In the genomic region with DNA sequence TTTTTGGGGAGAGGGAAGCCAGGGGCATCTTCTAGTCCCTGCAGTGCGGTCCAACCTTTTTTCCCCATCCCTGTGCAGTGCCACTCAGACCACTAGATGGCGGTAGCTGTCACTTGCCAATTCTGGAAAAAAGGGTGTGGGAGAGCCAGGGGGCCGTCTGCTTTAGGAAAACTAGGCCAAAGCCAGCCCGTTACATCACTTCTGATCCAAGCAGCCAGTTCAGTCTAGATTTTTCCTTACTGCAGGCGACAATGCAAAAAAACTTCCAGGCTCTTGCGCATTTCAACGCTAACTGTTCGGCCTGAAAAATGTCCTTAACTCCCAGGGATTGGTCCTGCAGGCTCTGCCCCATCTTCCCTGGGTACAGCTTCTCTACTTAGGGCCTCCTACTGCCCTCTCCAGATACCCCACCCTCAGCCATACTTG, we compare ENCODE assay signal across 8 cellular contexts.
DNase-seq lines count a peak whose midpoint lies in the region; ATAC-seq and TF ChIP-seq lines count a peak whose summit lies in the region.

No MANE protein-coding gene starts in this region.

- H3K4me1 Mint-ChIP-seq in activated B cell treated with CpG ODN at 0.5 μM for 24 hours: peaks cover 5% of the 10 kb centered on the region

- peak; percentile 70 for TF ChIP-seq CTCF in activated B cell treated with CpG ODN at 0.5 μM for 24 hours (IDR thresholded peaks at IDR 0.05)

- POLR2A ChIA-PET in activated B cell treated with CpG ODN at 0.5 μM for 24 hours (lab: Charles Lee): no interaction called here

- no peak overlapping the region for H3K27ac Mint-ChIP-seq in activated B cell treated with CpG ODN at 0.5 μM for 24 hours

- H3K9me3 Mint-ChIP-seq in activated B cell treated with CpG ODN at 0.5 μM for 24 hours: peaks cover 3% of the 10 kb centered on the region

- CTCF ChIA-PET in activated B cell treated with CpG ODN at 0.5 μM for 24 hours (lab: Charles Lee): interaction anchor here (1.0 to 5.1 kb wide), 7 partner anchors 11 to 412 kb away, joined by 3 to 62 read pairs (median 7); no protein-coding TSS in a partner anchor

- ATAC-seq in activated B cell treated with CpG ODN at 0.5 μM for 24 hours (ENCODE audit: low read depth) (no peak), GM18873 (IDR thresholded peaks at IDR 0.05; ENCODE audit: low FRiP score, unreplicated experiment) (no peak)

- DNase-seq in NCI-H510A treated with DMSO at 0.1 percent for 48 hours (lab: John Stamatoyannopoulos, UW) (peak; percentile 27), NCI-H510A (lab: John Stamatoyannopoulos, UW) (no peak), NCI-H1105 treated with DMSO at 0.1 percent for 48 hours (lab: John Stamatoyannopoulos, UW) (peak; percentile 72), activated B cell treated with CpG ODN at 0.5 μM for 24 hours (peak; percentile 34), cerebellum (ENCODE audit: low spot score) (peak; percentile 80), kidney tubule cell (ENCODE audit: low spot score) (peak; percentile 52)
- peak; percentile 21 to 45 for DNase-seq in stimulated activated CD4-positive, alpha-beta T cell treated with anti-CD3 and anti-CD28 coated beads, Interleukin-1b, Interleukin-23, amount 100 ng/mL, for 4 hours (ENCODE audit: low read depth in 2 of 2)

- peaks cover 22% of the 10 kb centered on the region for H3K27me3 Mint-ChIP-seq in activated B cell treated with CpG ODN at 0.5 μM for 24 hours

- H3K36me3 Mint-ChIP-seq in activated B cell treated with CpG ODN at 0.5 μM for 24 hours (ENCODE audit: low read depth): no peaks in the 10 kb centered on the region

- intact Hi-C loops in activated B cell treated with CpG ODN at 0.5 μM for 24 hours (cut with micrococcal nuclease): loop anchor here (1.0 to 2.0 kb wide), 4 partner anchors 259 to 758 kb away; no protein-coding TSS in a partner anchor

- no peak overlapping the region for H3K4me3 Mint-ChIP-seq in activated B cell treated with CpG ODN at 0.5 μM for 24 hours
